ENCODE assay signal across 15 cellular contexts in genomic region chr19:49425922-49426592, GRCh38. TPM values are rescaled to one million over a fixed set of nuclear protein-coding genes. Genes with fewer than 3 reads are reported as not detected.
A peak's percentile ranks its signal among the peaks of the same experiment; 100 is the strongest.
DNase-seq lines count a peak whose midpoint lies in the region; ATAC-seq, FAIRE-seq and TF ChIP-seq lines count a peak whose summit lies in the region.
"Had no signal": no experiment of that assay in that cellular context is flagged by ENCODE, and none has a peak within 500 bp of the region (broad histone marks: within the 10 kb centered on the region; RNA-seq: fewer than 3 reads in every experiment).

No MANE protein-coding gene starts in this region.

- H3K27me3 ChIP-seq in H1 (replicated peaks in 1 of 4; ENCODE audit: control insufficient read depth in 3 of 4, extremely low read depth in 1 of 4, insufficient read depth in 3 of 4, low read length in 3 of 4): peaks cover 23 to 61% (median 57%) of the 10 kb centered on the region in 4 experiments

- no peak overlapping the region for H4K91ac ChIP-seq in H1 (replicated peaks; ENCODE audit: insufficient read length, low read length)

- no peak overlapping the region for H3K56ac ChIP-seq in H1 (replicated peaks; ENCODE audit: insufficient read length, low read depth, low read length)

- H4K5ac ChIP-seq in H1 (ENCODE audit: insufficient read length, low read depth, low read length): no peak overlapping the region

- H3K4me3 ChIP-seq in H1 (ENCODE audit: extremely low read depth in 1 of 4, insufficient read depth in 2 of 4, low read depth in 3 of 4, low read length in 4 of 4): peak overlapping the region; percentile 5 to 52 (median 23); a peak in 5 of 8 replicates
- H3K4me3 ChIP-seq: hepatocyte, uterus had no signal

- no peak overlapping the region; the same call in 1 of the 2 replicates for H4K8ac ChIP-seq in H1 (ENCODE audit: extremely low read depth, insufficient read depth, low read length)

- no peak for TF ChIP-seq EP300 in H1 (IDR thresholded peaks at IDR 0.05; ENCODE audit: borderline replicate concordance in 1 of 2, low read depth in 2 of 2, low read length in 2 of 2)

- H4K20me1 ChIP-seq in H1 (replicated peaks in 1 of 2; ENCODE audit: control insufficient read depth in 1 of 2, insufficient read depth in 2 of 2, low read length in 2 of 2): no peaks in the 10 kb centered on the region

- POLR2A ChIA-PET in H1 (lab: Charles Lee; ENCODE audit: partially characterized antibody): interaction anchor here (0.9 to 5.0 kb wide), 15 partner anchors 9 to 87 kb away, joined by 3 to 21 read pairs (median 4); partner anchors contain the start of genes PIH1D1 and TEAD2

- no peak overlapping the region for H2BK120ac ChIP-seq in H1 (replicated peaks; ENCODE audit: low read depth, low read length)

- no peaks in the 10 kb centered on the region for H3K36me3 ChIP-seq in H1 (ENCODE audit: control insufficient read depth in 2 of 4, insufficient read depth in 4 of 4, low read length in 3 of 4)
- H3K36me3 ChIP-seq: neutrophil, uterus had no signal

- H3K4ac ChIP-seq in H1 (replicated peaks; ENCODE audit: insufficient read length, low read depth, low read length): peak overlapping the region; percentile 58

- no peak for TF ChIP-seq POLR2A in H1 (IDR thresholded peaks at IDR 0.05; ENCODE audit: control extremely low read depth in 1 of 2, low read depth in 2 of 2, low read length in 2 of 2)

- no peak overlapping the region for H3K14ac ChIP-seq in H1 (ENCODE audit: insufficient read length)

- no peak for TF ChIP-seq CTCF in H1 (IDR thresholded peaks at IDR 0.05; ENCODE audit: control extremely low read depth in 1 of 3, insufficient read depth in 1 of 3, low read depth in 1 of 3, low read length in 3 of 3)

- peaks cover 21% of the 10 kb centered on the region for H3K23me2 ChIP-seq in H1 (ENCODE audit: low read depth, low read length)

- peak overlapping the region; percentile 70; the same call in 1 of the 2 replicates for H2AK5ac ChIP-seq in H1 (ENCODE audit: low read depth, low read length)

- 16% methylated on average over 30 of the region's 30 CpGs; no CpG with 5 or more reads in 1 of the 2 experiments for WGBS in H1 (ENCODE audit: extremely low coverage in 1 of 2, insufficient coverage in 1 of 2, insufficient read length in 1 of 2, insufficient replicate concordance in 2 of 2, low coverage in 1 of 2, low lambda C conversion rate in 2 of 2, missing lambda C conversion rate in 1 of 2), 2 experiments

- H3K79me2 ChIP-seq in H1 (ENCODE audit: control insufficient read depth in 1 of 2, insufficient read depth in 2 of 2, low read length in 2 of 2): no peaks in the 10 kb centered on the region
- H3K79me2 ChIP-seq: hepatocyte had no signal

- peak; percentile 49 for DNase-seq in stimulated activated CD4-positive, alpha-beta T cell treated with anti-CD3 and anti-CD28 coated beads, Interleukin-1b, Interleukin-23, amount 100 ng/mL, for 48 hours
- DNase-seq in stimulated activated CD4-positive, alpha-beta T cell treated with anti-CD3 and anti-CD28 coated beads, Interleukin-2, amount 100 ng/mL, for 48 hours: no peak
- DNase-seq in NCI-H526 (lab: John Stamatoyannopoulos, UW) (peak; percentile 56 to 88), H1 (ENCODE audit: low read depth in 1 of 2, low spot score in 2 of 2) (peak; percentile 84 to 100), foreskin melanocyte (no peak), NCI-H2227 treated with DMSO at 0.1 percent for 48 hours (lab: John Stamatoyannopoulos, UW) (no peak), CD1c-positive myeloid dendritic cell (ENCODE audit: extremely low spot score) (no peak)
- DNase-seq: SIG-M5, uterus had no signal

- no peak overlapping the region for H3K23ac ChIP-seq in H1 (ENCODE audit: insufficient read length)

- H2BK12ac ChIP-seq in H1 (ENCODE audit: low read depth, low read length): peak overlapping the region; percentile 94; the same call in 1 of the 2 replicates

- CTCF ChIA-PET in H1 (lab: Charles Lee; ENCODE audit: partially characterized antibody): interaction anchor here (0.5 to 5.2 kb wide), 9 partner anchors 9 to 741 kb away, joined by 3 to 49 read pairs (median 8); partner anchors contain the start of gene SLC17A7

- H3K27ac ChIP-seq in H1 (ENCODE audit: low read depth, low read length): no peak overlapping the region
- H3K27ac ChIP-seq: hepatocyte, KMS-11, neutrophil, uterus had no signal

- H2BK15ac ChIP-seq in H1 (ENCODE audit: low read length): no peak overlapping the region

- TF ChIP-seq RAD21 in H1 (IDR thresholded peaks at IDR 0.05 in 1 of 2, conservative IDR thresholded peaks at IDR 0.05 in 1 of 2; ENCODE audit: low read depth in 2 of 2, low read length in 2 of 2): peak in 1 of 2 experiments; percentile 20; a peak in 1 of 4 replicates

- no peaks in the 10 kb centered on the region for H3K79me1 ChIP-seq in H1 (ENCODE audit: low read depth, low read length)

- H3K18ac ChIP-seq in H1 (ENCODE audit: extremely low read depth, low read length): peak overlapping the region; percentile 71

- peak overlapping the region; percentile 57 to 97 for H3K4me2 ChIP-seq in H1 (ENCODE audit: insufficient read depth in 1 of 2, low read depth in 2 of 2, low read length in 2 of 2)
- H3K4me2 ChIP-seq: hepatocyte, KMS-11 had no signal

- FAIRE-seq in H1 (lab: Jason Lieb, UNC): peak; percentile 75
- FAIRE-seq: colon, D721Med had no signal

- peaks cover 4 to 41% (median 23%) of the 10 kb centered on the region in 4 experiments for H3K4me1 ChIP-seq in H1 (replicated peaks in 1 of 4; ENCODE audit: control insufficient read depth in 3 of 4, insufficient read depth in 4 of 4, low read length in 3 of 4)

- no peaks in the 10 kb centered on the region for H3K9me3 ChIP-seq in H1 (ENCODE audit: insufficient read depth in 2 of 2, low read depth in 1 of 2, low read length in 1 of 2)
- H3K9me3 ChIP-seq: neutrophil, uterus had no signal

- peak overlapping the region; percentile 63; the same call in 1 of the 2 replicates for H2BK5ac ChIP-seq in H1 (ENCODE audit: low read depth, low read length)

- H2BK20ac ChIP-seq in H1 (ENCODE audit: low read length): peak overlapping the region; percentile 11; the same call in 1 of the 2 replicates

- H3K9ac ChIP-seq in H1 (replicated peaks in 1 of 4; ENCODE audit: extremely low read depth in 1 of 4, low read depth in 3 of 4, low read length in 3 of 4): no peak overlapping the region
- H3K9ac ChIP-seq: KMS-11 had no signal

- 0 out of 2 replicates have a peak overlapping the region, but pooled peaks have one; percentile 52 for H2AFZ ChIP-seq in H1 (ENCODE audit: low read length)
- H2AFZ ChIP-seq: hepatocyte had no signal

- no peak for ATAC-seq in GM21825 (IDR thresholded peaks at IDR 0.05; ENCODE audit: unreplicated experiment)

RNA-seq across cellular contexts. Expression of gene GFY, which starts 0.9 kb away (rescaled TPM):
- total RNA-seq in H1 (2021; fragmentation: NEBNext Ultra II Directional; extraction: Animal tissue kit (Norgen Biotek cat#: 25700)): 0.93 and 1.1 TPM in 2 replicates
- polyA plus RNA-seq in H1 (2011; rRNA removed): 0.68 and 1.2 TPM in 2 replicates
- polyA plus RNA-seq in H1 (2011; cell fraction: cytosol; rRNA removed): 0.47 TPM
- 1.5 TPM for polyA plus RNA-seq in H1 (2011; cell fraction: nucleus; rRNA removed)
- 1.2 to 2.3 TPM (median 1.7 TPM) in 4 replicates for polyA plus RNA-seq in H1 (2012, experiment 1 of 2)
- polyA plus RNA-seq in H1 (2012, experiment 2 of 2): 1.1 TPM
- polyA plus RNA-seq in H1 (2013, experiment 1 of 2): 3.5 TPM
- 2.8 TPM for polyA plus RNA-seq in H1 (2013, experiment 2 of 2)
- 0.19 TPM in 1 of 2 replicates, not detected in the other for polyA minus RNA-seq in H1 (2011; rRNA and poly(A)+ RNA removed)
- polyA minus RNA-seq in H1 (2011; cell fraction: cytosol; rRNA and poly(A)+ RNA removed): not detected
- polyA minus RNA-seq in H1 (2011; cell fraction: nucleus; rRNA and poly(A)+ RNA removed): 0.70 TPM
- total RNA-seq: hepatocyte, uterus had no signal
- polyA plus RNA-seq: hepatocyte had no signal

RNA-seq across cellular contexts. Expression of gene PTH2, which starts 2.8 kb away (rescaled TPM):
- 0.82 TPM in 1 of 2 replicates, not detected in the other for total RNA-seq in H1 (2021; fragmentation: NEBNext Ultra II Directional; extraction: Animal tissue kit (Norgen Biotek cat#: 25700))
- 0.50 TPM in 1 of 2 replicates, not detected in the other for polyA plus RNA-seq in H1 (2011; rRNA removed)
- polyA plus RNA-seq in H1 (2011; cell fraction: cytosol; rRNA removed): 0.41 TPM
- 0.40 TPM for polyA plus RNA-seq in H1 (2011; cell fraction: nucleus; rRNA removed)
- polyA plus RNA-seq in H1 (2012, experiment 1 of 2): 0.63 to 0.70 TPM in 2 of 4 replicates, not detected in the others
- polyA plus RNA-seq in H1 (2012, experiment 2 of 2): not detected
- polyA plus RNA-seq in H1 (2013, experiment 1 of 2): 0.81 TPM
- polyA plus RNA-seq in H1 (2013, experiment 2 of 2): 0.83 TPM
- not detected in 2 replicates for polyA minus RNA-seq in H1 (2011; rRNA and poly(A)+ RNA removed)
- not detected for polyA minus RNA-seq in H1 (2011; cell fraction: cytosol; rRNA and poly(A)+ RNA removed)
- not detected for polyA minus RNA-seq in H1 (2011; cell fraction: nucleus; rRNA and poly(A)+ RNA removed)
- total RNA-seq: hepatocyte, uterus had no signal
- polyA plus RNA-seq: hepatocyte had no signal

RNA-seq across cellular contexts. Expression of gene SLC17A7, which starts 15.3 kb away (rescaled TPM):
- 2.3 and 3.0 TPM in 2 replicates for total RNA-seq in H1 (2021; fragmentation: NEBNext Ultra II Directional; extraction: Animal tissue kit (Norgen Biotek cat#: 25700))
- 2.7 and 4.7 TPM in 2 replicates for polyA plus RNA-seq in H1 (2011; rRNA removed)
- polyA plus RNA-seq in H1 (2011; cell fraction: cytosol; rRNA removed): 2.8 TPM
- 4.6 TPM for polyA plus RNA-seq in H1 (2011; cell fraction: nucleus; rRNA removed)
- polyA plus RNA-seq in H1 (2012, experiment 1 of 2): 1.8 to 2.6 TPM (median 2.5 TPM) in 4 replicates
- 1.9 TPM for polyA plus RNA-seq in H1 (2012, experiment 2 of 2)
- 3.2 TPM for polyA plus RNA-seq in H1 (2013, experiment 1 of 2)
- 3.5 TPM for polyA plus RNA-seq in H1 (2013, experiment 2 of 2)
- polyA minus RNA-seq in H1 (2011; rRNA and poly(A)+ RNA removed): 1.1 and 1.7 TPM in 2 replicates
- polyA minus RNA-seq in H1 (2011; cell fraction: cytosol; rRNA and poly(A)+ RNA removed): 2.6 TPM
- polyA minus RNA-seq in H1 (2011; cell fraction: nucleus; rRNA and poly(A)+ RNA removed): 3.5 TPM

RNA-seq across cellular contexts. Expression of gene PIH1D1, which starts 25.6 kb away (rescaled TPM):
- 146 and 155 TPM in 2 replicates for total RNA-seq in H1 (2021; fragmentation: NEBNext Ultra II Directional; extraction: Animal tissue kit (Norgen Biotek cat#: 25700))
- 195 and 220 TPM in 2 replicates for polyA plus RNA-seq in H1 (2011; rRNA removed)
- 231 TPM for polyA plus RNA-seq in H1 (2011; cell fraction: cytosol; rRNA removed)
- polyA plus RNA-seq in H1 (2011; cell fraction: nucleus; rRNA removed): 195 TPM
- 192 to 228 TPM (median 222 TPM) in 4 replicates for polyA plus RNA-seq in H1 (2012, experiment 1 of 2)
- 206 TPM for polyA plus RNA-seq in H1 (2012, experiment 2 of 2)
- polyA plus RNA-seq in H1 (2013, experiment 1 of 2): 148 TPM
- polyA plus RNA-seq in H1 (2013, experiment 2 of 2): 146 TPM
- polyA minus RNA-seq in H1 (2011; rRNA and poly(A)+ RNA removed): 107 and 108 TPM in 2 replicates
- polyA minus RNA-seq in H1 (2011; cell fraction: cytosol; rRNA and poly(A)+ RNA removed): 65.8 TPM
- 63.0 TPM for polyA minus RNA-seq in H1 (2011; cell fraction: nucleus; rRNA and poly(A)+ RNA removed)

RNA-seq across cellular contexts. Expression of gene ALDH16A1, which starts 27.0 kb away (rescaled TPM):
- 32.7 and 34.3 TPM in 2 replicates for total RNA-seq in H1 (2021; fragmentation: NEBNext Ultra II Directional; extraction: Animal tissue kit (Norgen Biotek cat#: 25700))
- polyA plus RNA-seq in H1 (2011; rRNA removed): 30.5 and 54.8 TPM in 2 replicates
- polyA plus RNA-seq in H1 (2011; cell fraction: cytosol; rRNA removed): 32.1 TPM
- polyA plus RNA-seq in H1 (2011; cell fraction: nucleus; rRNA removed): 81.6 TPM
- polyA plus RNA-seq in H1 (2012, experiment 1 of 2): 26.2 to 40.1 TPM (median 35.4 TPM) in 4 replicates
- 25.7 TPM for polyA plus RNA-seq in H1 (2012, experiment 2 of 2)
- 19.9 TPM for polyA plus RNA-seq in H1 (2013, experiment 1 of 2)
- 18.5 TPM for polyA plus RNA-seq in H1 (2013, experiment 2 of 2)
- polyA minus RNA-seq in H1 (2011; rRNA and poly(A)+ RNA removed): 13.9 and 18.1 TPM in 2 replicates
- polyA minus RNA-seq in H1 (2011; cell fraction: cytosol; rRNA and poly(A)+ RNA removed): 25.7 TPM
- 21.3 TPM for polyA minus RNA-seq in H1 (2011; cell fraction: nucleus; rRNA and poly(A)+ RNA removed)

Comparison
In these comparisons a context has a peak if more than half of its experiments do, and no peak if none do; other contexts are left out.
1. DNase-seq: peak in stimulated activated CD4-positive, alpha-beta T cell treated with anti-CD3 and anti-CD28 coated beads, Interleukin-1b, Interleukin-23, amount 100 ng/mL, for 48 hours (single experiment), NCI-H526 (2 of 2) and H1 (2 of 2); none in stimulated activated CD4-positive, alpha-beta T cell treated with anti-CD3 and anti-CD28 coated beads, Interleukin-2, amount 100 ng/mL, for 48 hours (0 of 2), foreskin melanocyte (single experiment), NCI-H2227 treated with DMSO at 0.1 percent for 48 hours (single experiment) and CD1c-positive myeloid dendritic cell (single experiment).